In genomic region chr14:20455355-20456300, GRCh38 we compare ENCODE assay signal across 1 cellular context.
TF ChIP-seq lines count a peak whose summit lies in the region.

No MANE protein-coding gene starts in this region.

TF ChIP-seq in K562, 482 proteins besides CTCF, POLR2A, EP300 and RAD21 (continued from another document and continues in another):
- TF ChIP-seq ZNF316 (IDR thresholded peaks at IDR 0.05), result no peak
- TF ChIP-seq FOXA3 (CRISPR knock-in tag; conservative IDR thresholded peaks at IDR 0.05 in 1 of 2, IDR thresholded peaks at IDR 0.05 in 1 of 2), result 0 out of 4 replicates have a peak, but pooled peaks of 1 of the 2 experiments have one; percentile 50
- peak; percentile 63 for TF ChIP-seq POLR2B (IDR thresholded peaks at IDR 0.05; ENCODE audit: low read depth, partially characterized antibody)
- no peak for TF ChIP-seq ZNF134 (CRISPR knock-in tag; conservative IDR thresholded peaks at IDR 0.05)
- TF ChIP-seq SMARCC2 (IDR thresholded peaks at IDR 0.05; ENCODE audit: low read depth), result no peak
- no peak for TF ChIP-seq ZNF184 (CRISPR knock-in tag; IDR thresholded peaks at IDR 0.05)
- peak; percentile 54 for TF ChIP-seq USF1 (CRISPR knock-in tag; IDR thresholded peaks at IDR 0.05)
- TF ChIP-seq PHB (CRISPR knock-in tag; IDR thresholded peaks at IDR 0.05), result no peak
- no peak for TF ChIP-seq ZBTB12 (CRISPR knock-in tag; IDR thresholded peaks at IDR 0.05)
- TF ChIP-seq SIN3A (IDR thresholded peaks at IDR 0.05; ENCODE audit: borderline replicate concordance in 2 of 2, control insufficient read depth in 1 of 2, low read depth in 2 of 2, low read length in 2 of 2), result peak in 1 of 2 experiments; percentile 37; a peak in 1 of 4 replicates
- no peak for TF ChIP-seq MYNN (IDR thresholded peaks at IDR 0.05)
- no peak for TF ChIP-seq MYNN (CRISPR knock-in tag; IDR thresholded peaks at IDR 0.05)
- no peak for TF ChIP-seq CBX8 (IDR thresholded peaks at IDR 0.05; ENCODE audit: borderline replicate concordance, extremely low read depth, low read depth, low read length, poor library complexity, severe bottlenecking)
- no peak for TF ChIP-seq ZMIZ1 (IDR thresholded peaks at IDR 0.05; ENCODE audit: low read depth in 2 of 2, low read length in 2 of 2)
- TF ChIP-seq JUNB (CRISPR knock-in tag; conservative IDR thresholded peaks at IDR 0.05), result no peak
- TF ChIP-seq MNT (conservative IDR thresholded peaks at IDR 0.05), result peak; percentile 85 to 94
- no peak for TF ChIP-seq ZBTB5 (IDR thresholded peaks at IDR 0.05)
- peak; percentile 24; the same call in 1 of the 2 replicates for TF ChIP-seq TFAP4 (CRISPR knock-in tag; IDR thresholded peaks at IDR 0.05; ENCODE audit: borderline replicate concordance)
- no peak for TF ChIP-seq ZNF695 (CRISPR knock-in tag; IDR thresholded peaks at IDR 0.05)
- TF ChIP-seq GABPB2 (CRISPR knock-in tag; conservative IDR thresholded peaks at IDR 0.05), result no peak
- TF ChIP-seq CCAR2 (IDR thresholded peaks at IDR 0.05; ENCODE audit: low read depth, low read length), result no peak
- no peak for TF ChIP-seq ZNF766 (CRISPR knock-in tag; conservative IDR thresholded peaks at IDR 0.05)
- no peak for TF ChIP-seq SRF (CRISPR knock-in tag; IDR thresholded peaks at IDR 0.05)
- TF ChIP-seq MBD1 (CRISPR knock-in tag; IDR thresholded peaks at IDR 0.05), result no peak
- TF ChIP-seq SIRT6 (IDR thresholded peaks at IDR 0.05; ENCODE audit: low read depth, low read length), result no peak
- no peak for TF ChIP-seq NR3C1 (CRISPR knock-in tag; IDR thresholded peaks at IDR 0.05)
- no peak for TF ChIP-seq ZNF551 (CRISPR knock-in tag; IDR thresholded peaks at IDR 0.05)
- no peak for TF ChIP-seq SMARCB1 (IDR thresholded peaks at IDR 0.05; ENCODE audit: insufficient read length, low read depth)
- no peak for TF ChIP-seq ZNF76 (CRISPR knock-in tag; IDR thresholded peaks at IDR 0.05; ENCODE audit: borderline replicate concordance)
- peak; percentile 49; the same call in 1 of the 2 replicates for TF ChIP-seq EGR1 (conservative IDR thresholded peaks at IDR 0.05)
- no peak for TF ChIP-seq THAP7 (CRISPR knock-in tag; IDR thresholded peaks at IDR 0.05)
- TF ChIP-seq SRSF7 (optimal IDR thresholded peaks at IDR 0.05; ENCODE audit: low read depth, low read length), result no peak
- 0 out of 2 replicates have a peak, but pooled peaks have one; percentile 7 for TF ChIP-seq CREB1 (IDR thresholded peaks at IDR 0.05)
- peak; percentile 38; the same call in 1 of the 2 replicates for TF ChIP-seq CREB1 (CRISPR knock-in tag; IDR thresholded peaks at IDR 0.05)
- 0 out of 2 replicates have a peak, but pooled peaks have one; percentile 5 for TF ChIP-seq VEZF1 (CRISPR knock-in tag; IDR thresholded peaks at IDR 0.05)
- no peak; the same call in 1 of the 2 replicates for TF ChIP-seq NKRF (IDR thresholded peaks at IDR 0.05; ENCODE audit: borderline replicate concordance)
- no peak for TF ChIP-seq NR4A1 (CRISPR knock-in tag; IDR thresholded peaks at IDR 0.05)
- no peak for TF ChIP-seq NR4A1 (tag; IDR thresholded peaks at IDR 0.05)
- TF ChIP-seq NFRKB (IDR thresholded peaks at IDR 0.05; ENCODE audit: low read depth), result 0 out of 2 replicates have a peak, but pooled peaks have one; percentile 64
- no peak; the same call in none of the 2 replicates for TF ChIP-seq HDAC2 (IDR thresholded peaks at IDR 0.05)
- peak in 1 of 2 experiments; percentile 15; a peak in 1 of 4 replicates for TF ChIP-seq HDAC1 (IDR thresholded peaks at IDR 0.05)
- TF ChIP-seq ZNF830 (CRISPR knock-in tag; IDR thresholded peaks at IDR 0.05), result no peak
- TF ChIP-seq RHOXF2B (CRISPR knock-in tag; conservative IDR thresholded peaks at IDR 0.05), result no peak
- no peak for TF ChIP-seq CREBBP (IDR thresholded peaks at IDR 0.05; ENCODE audit: low read depth, low read length)
- no peak for TF ChIP-seq ZNF133 (CRISPR knock-in tag; IDR thresholded peaks at IDR 0.05)
- TF ChIP-seq ZNF764 (CRISPR knock-in tag; IDR thresholded peaks at IDR 0.05; ENCODE audit: low read depth), result no peak
- TF ChIP-seq CEBPG (CRISPR knock-in tag; IDR thresholded peaks at IDR 0.05), result no peak
- TF ChIP-seq CEBPG (tag; conservative IDR thresholded peaks at IDR 0.05 in 1 of 2, IDR thresholded peaks at IDR 0.05 in 1 of 2), result no peak
- 0 out of 2 replicates have a peak, but pooled peaks have one; percentile 11 for TF ChIP-seq ATF7 (IDR thresholded peaks at IDR 0.05)
- no peak for TF ChIP-seq YBX1 (IDR thresholded peaks at IDR 0.05)
- no peak for TF ChIP-seq E2F1 (CRISPR knock-in tag; IDR thresholded peaks at IDR 0.05)
- TF ChIP-seq BMI1 (IDR thresholded peaks at IDR 0.05; ENCODE audit: low read length), result no peak
- TF ChIP-seq PHB2 (IDR thresholded peaks at IDR 0.05; ENCODE audit: low read depth), result no peak
- TF ChIP-seq COPS2 (conservative IDR thresholded peaks at IDR 0.05), result no peak
- no peak for TF ChIP-seq ZNF717 (CRISPR knock-in tag; IDR thresholded peaks at IDR 0.05)
